18 cellular contexts compared by ENCODE assay signal in the genomic region with DNA sequence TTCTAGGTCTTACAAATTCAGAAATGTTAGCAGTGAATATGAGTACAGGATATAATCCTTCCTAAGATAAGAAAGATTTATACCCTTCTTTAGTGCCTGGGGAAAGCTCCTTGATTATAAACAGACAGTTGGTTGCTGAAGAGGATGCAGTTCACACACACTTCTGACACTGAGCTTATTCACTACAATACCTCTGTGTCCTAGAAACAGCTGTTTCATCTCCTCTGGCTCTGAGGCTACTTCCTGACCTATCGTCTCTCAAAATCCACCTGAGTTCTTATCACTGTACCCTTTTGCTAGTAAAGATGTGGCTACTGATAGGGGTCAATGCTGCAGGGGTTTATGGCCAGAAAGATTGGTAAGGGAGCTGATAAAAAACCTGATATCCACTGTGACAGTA. TPM values are rescaled to one million over a fixed set of nuclear protein-coding genes. Genes with fewer than 3 reads are reported as not detected.
A peak's percentile ranks its signal among the peaks of the same experiment; 100 is the strongest.
DNase-seq lines count a peak whose midpoint lies in the region; ATAC-seq and TF ChIP-seq lines count a peak whose summit lies in the region.
"Had no signal": no experiment of that assay in that cellular context is flagged by ENCODE, and none has a peak within 500 bp of the region (broad histone marks: within the 10 kb centered on the region; RNA-seq: fewer than 3 reads in every experiment).

No MANE protein-coding gene starts in this region.

- H3K36me3 ChIP-seq in GM06990 (ENCODE audit: control insufficient read depth, insufficient read depth, low read length) (no peaks in the 10 kb centered on the region), fibroblast of lung (ENCODE audit: control insufficient read depth, insufficient read depth, low read length) (no peaks in the 10 kb centered on the region)

- no peaks in the 10 kb centered on the region for H3K27me3 ChIP-seq in GM06990 (replicated peaks; ENCODE audit: control insufficient read depth, insufficient read depth, low read length)
- no peaks in the 10 kb centered on the region for H3K27me3 ChIP-seq in fibroblast of lung (ENCODE audit: control insufficient read depth, insufficient read depth, low read length)
- H3K27me3 ChIP-seq: testis had no signal

- DNase-seq in GM06990 (ENCODE audit: extremely low read depth, insufficient read length) (peak; percentile 20), NCI-H524 (lab: John Stamatoyannopoulos, UW) (peak; percentile 38 to 89), fibroblast of lung (ENCODE audit: low read depth in 2 of 2) (no peak), NCI-H774 (lab: John Stamatoyannopoulos, UW) (no peak), T-helper 1 cell (no peak)
- DNase-seq: activated CD4-positive, alpha-beta T cell treated with anti-CD3 and anti-CD28 coated beads, Interleukin-2, amount 50 U/mL, for 1 hour; activated naive CD4-positive, alpha-beta T cell treated with Interleukin-2 at 50 U/mL for 16 hours; anterior cingulate cortex; CD8-positive, alpha-beta memory T cell; effector memory CD8-positive, alpha-beta T cell; kidney; NCI-H2081; testis had no signal

- peak overlapping the region; percentile 13 for H3K4me2 ChIP-seq in fibroblast of lung (ENCODE audit: extremely low read depth, insufficient read depth, low read length)

- no peaks in the 10 kb centered on the region for H3K4me1 ChIP-seq in fibroblast of lung (ENCODE audit: control insufficient read depth, extremely low read depth, insufficient read depth, low read length)
- H3K4me1 ChIP-seq: testis had no signal

- H4K20me1 ChIP-seq in fibroblast of lung (ENCODE audit: control insufficient read depth, extremely low read depth, insufficient read depth, low read length), result no peaks in the 10 kb centered on the region

- no peak overlapping the region for H2AFZ ChIP-seq in fibroblast of lung (ENCODE audit: low read length)

- H3K4me3 ChIP-seq in GM06990 (replicated peaks; ENCODE audit: low read depth, low read length), result no peak overlapping the region
- no peak overlapping the region for H3K4me3 ChIP-seq in fibroblast of lung (replicated peaks in 1 of 4; ENCODE audit: control extremely low read depth in 1 of 4, insufficient read depth in 1 of 4, low read depth in 3 of 4, low read length in 4 of 4)
- H3K4me3 ChIP-seq: testis had no signal

- H3K27ac ChIP-seq in fibroblast of lung (ENCODE audit: insufficient read depth, low read length), result no peak overlapping the region
- H3K27ac ChIP-seq: testis had no signal

- TF ChIP-seq CTCF in GM06990 (IDR thresholded peaks at IDR 0.05; ENCODE audit: insufficient read depth, low read length, poor library complexity, severe bottlenecking) (no peak), fibroblast of lung (conservative IDR thresholded peaks at IDR 0.05 in 1 of 2, IDR thresholded peaks at IDR 0.05 in 1 of 2; ENCODE audit: low read depth in 1 of 2, low read length in 2 of 2) (no peak)

- H3K79me2 ChIP-seq in fibroblast of lung (ENCODE audit: control insufficient read depth, insufficient read depth, low read length), result no peaks in the 10 kb centered on the region

- no peaks in the 10 kb centered on the region for H3K9me3 ChIP-seq in fibroblast of lung (ENCODE audit: control insufficient read depth, insufficient read depth, low read depth, low read length)
- H3K9me3 ChIP-seq: testis had no signal

- ATAC-seq in HG02678 (IDR thresholded peaks at IDR 0.05; ENCODE audit: unreplicated experiment) (peak; percentile 44), GM18870 (IDR thresholded peaks at IDR 0.05; ENCODE audit: unreplicated experiment) (no peak), HG02623 (IDR thresholded peaks at IDR 0.05; ENCODE audit: unreplicated experiment) (no peak)
- ATAC-seq: effector memory CD8-positive, alpha-beta T cell; HepG2 had no signal

- no peak overlapping the region for H3K9ac ChIP-seq in fibroblast of lung (ENCODE audit: insufficient read depth, low read length)

RNA-seq across cellular contexts. Expression of a gene that starts 57.1 kb away (rescaled TPM):
- total RNA-seq in fibroblast of lung, result under 0.01 TPM in 1 of 2 replicates, not detected in the other
- 0.06 TPM in 1 of 2 replicates, not detected in the other for polyA plus RNA-seq in fibroblast of lung
- polyA plus RNA-seq in fibroblast of lung (2012), result not detected in 2 replicates
- polyA minus RNA-seq in fibroblast of lung (ENCODE audit: low replicate concordance), result not detected in 2 replicates
- total RNA-seq: HepG2, M059J had no signal
- polyA plus RNA-seq: HepG2 had no signal

Comparison
In these comparisons a context has a peak if more than half of its experiments do, and no peak if none do; other contexts are left out.
1. DNase-seq: peak in GM06990 (single experiment) and NCI-H524 (2 of 2); none in fibroblast of lung (0 of 2), NCI-H774 (single experiment) and T-helper 1 cell (0 of 5).